16 cellular contexts compared by ENCODE assay signal in the genomic region with DNA sequence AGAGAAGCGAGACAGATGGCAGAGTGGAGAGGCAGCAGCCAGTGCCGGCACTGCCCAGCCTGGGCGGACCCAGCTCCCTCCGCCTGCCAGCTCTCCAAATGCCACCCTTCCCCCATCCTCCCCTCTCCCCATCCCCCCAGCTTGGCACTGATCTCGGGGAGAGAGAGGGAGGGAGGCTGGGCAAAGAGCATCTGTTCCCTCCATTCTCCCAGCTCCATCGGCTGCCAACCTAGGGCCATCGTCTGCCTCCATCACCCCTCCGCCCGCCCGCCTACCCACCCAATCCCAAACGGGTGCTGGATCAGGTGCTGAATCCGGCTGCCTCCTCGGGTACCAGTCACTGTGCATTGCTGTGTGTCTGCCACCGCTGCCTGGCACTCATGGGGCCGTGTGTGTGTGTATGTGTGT. TPM values are rescaled to one million over a fixed set of nuclear protein-coding genes. Genes with fewer than 3 reads are reported as not detected.
DNase-seq lines count a peak whose midpoint lies in the region; ATAC-seq, FAIRE-seq and TF ChIP-seq lines count a peak whose summit lies in the region.
"Had no signal": no experiment of that assay in that cellular context is flagged by ENCODE, and none has a peak within 500 bp of the region (broad histone marks: within the 10 kb centered on the region; RNA-seq: fewer than 3 reads in every experiment).

No MANE protein-coding gene starts in this region.

- peaks cover 5% of the 10 kb centered on the region for H3K9me3 Mint-ChIP-seq in astrocyte (ENCODE audit: unreplicated experiment)
- H3K9me3 Mint-ChIP-seq in naive thymus-derived CD8-positive, alpha-beta T cell, result no peaks in the 10 kb centered on the region
- no peaks in the 10 kb centered on the region for H3K9me3 Mint-ChIP-seq in activated CD4-positive, alpha-beta T cell treated with anti-CD3 and anti-CD28 coated beads, Interleukin-2, amount 10 ng/mL, durations not matched to agents 24 days and 14 days
- H3K9me3 Mint-ChIP-seq: activated B cell treated with CpG ODN at 0.5 μM for 24 hours had no signal

- H4K20me1 ChIP-seq in astrocyte (ENCODE audit: insufficient read depth, low read length), result no peaks in the 10 kb centered on the region
- H4K20me1 ChIP-seq: BLaER1 treated with 17β-estradiol and CSF1 and Interleukin-3, amounts not matched to agents 10 nM and 100 nM had no signal

- H2AFZ ChIP-seq in astrocyte (ENCODE audit: low read depth, low read length), result no peak overlapping the region

- FAIRE-seq in astrocyte (lab: Jason Lieb, UNC), result no peak
- FAIRE-seq: G401.6, GM18507, small intestine had no signal

- no peaks in the 10 kb centered on the region for H3K4me1 ChIP-seq in astrocyte (ENCODE audit: insufficient read depth, low read length)
- H3K4me1 ChIP-seq: left ventricle myocardium inferior had no signal

- peak; percentile 91 for DNase-seq in DMS79 (lab: John Stamatoyannopoulos, UW)
- DNase-seq in NCI-H2107 (lab: John Stamatoyannopoulos, UW), result peak; percentile 87
- no peak for DNase-seq in astrocyte (ENCODE audit: low read depth)
- no peak for DNase-seq in naive thymus-derived CD8-positive, alpha-beta T cell
- DNase-seq in activated CD4-positive, alpha-beta T cell treated with anti-CD3 and anti-CD28 coated beads, Interleukin-2, amount 10 ng/mL, durations not matched to agents 24 days and 14 days, result no peak
- no peak for DNase-seq in HuH-7.5 (ENCODE audit: low spot score)
- DNase-seq: activated B cell treated with CpG ODN at 0.5 μM for 24 hours, left ventricle myocardium inferior, MM.1S, small intestine had no signal

- POLR2A ChIA-PET in naive thymus-derived CD8-positive, alpha-beta T cell (lab: Charles Lee), result no interaction called here

- no peak overlapping the region for H3K27ac ChIP-seq in astrocyte (ENCODE audit: low read depth, low read length)
- H3K27ac ChIP-seq: BLaER1 treated with 17β-estradiol and CSF1 and Interleukin-3, amounts not matched to agents 10 nM and 100 nM; left ventricle myocardium inferior had no signal

- H3K27me3 Mint-ChIP-seq in astrocyte (ENCODE audit: low read depth, unreplicated experiment), result peaks cover 13% of the 10 kb centered on the region
- no peaks in the 10 kb centered on the region for H3K27me3 Mint-ChIP-seq in naive thymus-derived CD8-positive, alpha-beta T cell
- no peaks in the 10 kb centered on the region for H3K27me3 Mint-ChIP-seq in activated CD4-positive, alpha-beta T cell treated with anti-CD3 and anti-CD28 coated beads, Interleukin-2, amount 10 ng/mL, durations not matched to agents 24 days and 14 days
- H3K27me3 Mint-ChIP-seq: activated B cell treated with CpG ODN at 0.5 μM for 24 hours had no signal

- no peaks in the 10 kb centered on the region for H3K9me3 ChIP-seq in astrocyte (ENCODE audit: insufficient read depth, low read depth, low read length)
- H3K9me3 ChIP-seq: BLaER1 treated with 17β-estradiol and CSF1 and Interleukin-3, amounts not matched to agents 10 nM and 100 nM; left ventricle myocardium inferior; suprapubic skin had no signal

- no peak overlapping the region for H3K9ac ChIP-seq in astrocyte (ENCODE audit: low read length)
- H3K9ac ChIP-seq: BLaER1 treated with 17β-estradiol and CSF1 and Interleukin-3, amounts not matched to agents 10 nM and 100 nM had no signal

- no peak overlapping the region for H3K27ac Mint-ChIP-seq in astrocyte (ENCODE audit: unreplicated experiment)
- H3K27ac Mint-ChIP-seq in naive thymus-derived CD8-positive, alpha-beta T cell, result peak overlapping the region in 3 of 10 donors; percentile 3 to 84 (median 34)
- no peak overlapping the region for H3K27ac Mint-ChIP-seq in activated CD4-positive, alpha-beta T cell treated with anti-CD3 and anti-CD28 coated beads, Interleukin-2, amount 10 ng/mL, durations not matched to agents 24 days and 14 days
- H3K27ac Mint-ChIP-seq: activated B cell treated with CpG ODN at 0.5 μM for 24 hours had no signal

- no peaks in the 10 kb centered on the region for H3K79me2 ChIP-seq in astrocyte (ENCODE audit: insufficient read depth, low read length)

- H3K36me3 ChIP-seq in astrocyte (ENCODE audit: insufficient read depth, low read length), result no peaks in the 10 kb centered on the region
- H3K36me3 ChIP-seq: left ventricle myocardium inferior, suprapubic skin had no signal

- peaks cover 28% of the 10 kb centered on the region for H3K36me3 Mint-ChIP-seq in astrocyte (ENCODE audit: low read depth, unreplicated experiment)
- peaks cover 0 to 4% (median 0%) of the 10 kb centered on the region in 3 donors for H3K36me3 Mint-ChIP-seq in naive thymus-derived CD8-positive, alpha-beta T cell
- no peaks in the 10 kb centered on the region for H3K36me3 Mint-ChIP-seq in activated CD4-positive, alpha-beta T cell treated with anti-CD3 and anti-CD28 coated beads, Interleukin-2, amount 10 ng/mL, durations not matched to agents 24 days and 14 days (ENCODE audit: low read depth)

- H3K4me1 Mint-ChIP-seq in astrocyte (ENCODE audit: low read depth, unreplicated experiment), result peaks cover 1% of the 10 kb centered on the region
- H3K4me1 Mint-ChIP-seq in naive thymus-derived CD8-positive, alpha-beta T cell, result peaks cover 7 to 27% (median 21%) of the 10 kb centered on the region in 4 donors
- peaks cover 2% of the 10 kb centered on the region for H3K4me1 Mint-ChIP-seq in activated CD4-positive, alpha-beta T cell treated with anti-CD3 and anti-CD28 coated beads, Interleukin-2, amount 10 ng/mL, durations not matched to agents 24 days and 14 days

- peak overlapping the region; percentile 36 for H3K4me2 ChIP-seq in astrocyte (ENCODE audit: low read length)

- intact Hi-C loops in activated CD4-positive, alpha-beta T cell treated with anti-CD3 and anti-CD28 coated beads, Interleukin-2, amount 10 ng/mL, durations not matched to agents 24 days and 14 days (cut with micrococcal nuclease), result no loop called here

- H3K4me3 ChIP-seq in astrocyte (ENCODE audit: insufficient read depth, low read depth, low read length), result no peak overlapping the region
- H3K4me3 ChIP-seq: BLaER1 treated with 17β-estradiol and CSF1 and Interleukin-3, amounts not matched to agents 10 nM and 100 nM; left ventricle myocardium inferior had no signal

- no peak for ATAC-seq in naive thymus-derived CD8-positive, alpha-beta T cell
- ATAC-seq in GM19395 (IDR thresholded peaks at IDR 0.05; ENCODE audit: unreplicated experiment) (no peak), GM21529 (IDR thresholded peaks at IDR 0.05; ENCODE audit: unreplicated experiment) (no peak)

- TF ChIP-seq CTCF in astrocyte (IDR thresholded peaks at IDR 0.05; ENCODE audit: insufficient read depth, low read depth, low read length), result no peak

- no peaks in the 10 kb centered on the region for H3K27me3 ChIP-seq in astrocyte (ENCODE audit: insufficient read depth, low read length)
- H3K27me3 ChIP-seq: BLaER1 treated with 17β-estradiol and CSF1 and Interleukin-3, amounts not matched to agents 10 nM and 100 nM; suprapubic skin had no signal

- no peak overlapping the region for H3K4me3 Mint-ChIP-seq in astrocyte (ENCODE audit: unreplicated experiment)
- peak overlapping the region in 7 of 10 donors; percentile 3 to 79 (median 54) for H3K4me3 Mint-ChIP-seq in naive thymus-derived CD8-positive, alpha-beta T cell
- no peak overlapping the region for H3K4me3 Mint-ChIP-seq in activated CD4-positive, alpha-beta T cell treated with anti-CD3 and anti-CD28 coated beads, Interleukin-2, amount 10 ng/mL, durations not matched to agents 24 days and 14 days
- H3K4me3 Mint-ChIP-seq: activated B cell treated with CpG ODN at 0.5 μM for 24 hours had no signal

RNA-seq across cellular contexts. Expression of a gene that starts 38.6 kb away (rescaled TPM):
- total RNA-seq in astrocyte, result 27.3 TPM in 2 replicates
- total RNA-seq in naive thymus-derived CD8-positive, alpha-beta T cell, result 1 to 10 TPM in 1 of 2 experiments, under 1 TPM in 1; 0.62 to 1.0 TPM
- under 1 TPM; 0.02 to 0.23 (median 0.03) TPM for polyA plus RNA-seq in naive thymus-derived CD8-positive, alpha-beta T cell
- total RNA-seq in activated CD4-positive, alpha-beta T cell treated with anti-CD3 and anti-CD28 coated beads, Interleukin-2, amount 10 ng/mL, durations not matched to agents 24 days and 14 days, result 1.8 and 2.8 TPM in 2 replicates

RNA-seq across cellular contexts. Expression of a gene that starts 43.1 kb away (rescaled TPM):
- 6.8 and 8.1 TPM in 2 replicates for total RNA-seq in astrocyte
- total RNA-seq in naive thymus-derived CD8-positive, alpha-beta T cell, result 10 to 100 TPM; 28.5 to 29.4 TPM
- 10 to 100 TPM; 14.9 to 15.6 (median 14.9) TPM for polyA plus RNA-seq in naive thymus-derived CD8-positive, alpha-beta T cell
- total RNA-seq in activated CD4-positive, alpha-beta T cell treated with anti-CD3 and anti-CD28 coated beads, Interleukin-2, amount 10 ng/mL, durations not matched to agents 24 days and 14 days, result 14.5 and 16.7 TPM in 2 replicates

RNA-seq across cellular contexts. Expression of a gene that starts 43.5 kb away (rescaled TPM):
- 28.6 and 31.2 TPM in 2 replicates for total RNA-seq in astrocyte
- 10 to 100 TPM; 83.7 to 86.6 TPM for total RNA-seq in naive thymus-derived CD8-positive, alpha-beta T cell
- 10 to 100 TPM; 64.0 to 84.8 (median 68.4) TPM for polyA plus RNA-seq in naive thymus-derived CD8-positive, alpha-beta T cell
- total RNA-seq in activated CD4-positive, alpha-beta T cell treated with anti-CD3 and anti-CD28 coated beads, Interleukin-2, amount 10 ng/mL, durations not matched to agents 24 days and 14 days, result 78.6 and 79.2 TPM in 2 replicates

RNA-seq across cellular contexts. Expression of a gene that starts 54.6 kb away (rescaled TPM):
- 73.6 and 80.9 TPM in 2 replicates for total RNA-seq in astrocyte
- 100 to 1,000 TPM; 483 to 529 TPM for total RNA-seq in naive thymus-derived CD8-positive, alpha-beta T cell
- 10 to 100 TPM; 67.8 to 91.4 (median 68.4) TPM for polyA plus RNA-seq in naive thymus-derived CD8-positive, alpha-beta T cell
- total RNA-seq in activated CD4-positive, alpha-beta T cell treated with anti-CD3 and anti-CD28 coated beads, Interleukin-2, amount 10 ng/mL, durations not matched to agents 24 days and 14 days, result 135 and 142 TPM in 2 replicates

Comparison
In these comparisons a context has a peak if more than half of its experiments do, and no peak if none do; other contexts are left out.
1. DNase-seq: peak in DMS79 (single experiment) and NCI-H2107 (single experiment); none in astrocyte (single experiment), naive thymus-derived CD8-positive, alpha-beta T cell (0 of 10), activated CD4-positive, alpha-beta T cell treated with anti-CD3 and anti-CD28 coated beads, Interleukin-2, amount 10 ng/mL, durations not matched to agents 24 days and 14 days (single experiment) and HuH-7.5 (single experiment).
2. H3K4me3 Mint-ChIP-seq: peak in naive thymus-derived CD8-positive, alpha-beta T cell (7 of 10); none in astrocyte (single experiment) and activated CD4-positive, alpha-beta T cell treated with anti-CD3 and anti-CD28 coated beads, Interleukin-2, amount 10 ng/mL, durations not matched to agents 24 days and 14 days (single experiment).